ENCODE assay signal across 1 cellular context in genomic region chr9:127162567-127163365, GRCh38.
TF ChIP-seq lines count a peak whose summit lies in the region.

No MANE protein-coding gene starts in this region.

TF ChIP-seq in H1, 55 proteins besides CTCF, POLR2A, EP300 and RAD21:
- TF ChIP-seq POLR2AphosphoS5 (IDR thresholded peaks at IDR 0.05; ENCODE audit: low read depth, low read length) (no peak), FOSL1 (IDR thresholded peaks at IDR 0.05; ENCODE audit: insufficient read depth, low read depth, low read length) (no peak), BACH1 (IDR thresholded peaks at IDR 0.05; ENCODE audit: low read length) (no peak), ZNF274 (IDR thresholded peaks at IDR 0.05; ENCODE audit: borderline replicate concordance, extremely low read depth, low read length) (no peak), EZH2 (IDR thresholded peaks at IDR 0.05; ENCODE audit: low read depth, low read length, severe bottlenecking) (no peak), ATF3 (IDR thresholded peaks at IDR 0.05; ENCODE audit: insufficient read depth, low read depth, low read length) (no peak), NANOG (IDR thresholded peaks at IDR 0.05; ENCODE audit: insufficient read depth, low read depth, low read length, poor library complexity, severe bottlenecking) (no peak), CBX5 (IDR thresholded peaks at IDR 0.05; ENCODE audit: low read depth, low read length) (no peak), POU5F1 (IDR thresholded peaks at IDR 0.05; ENCODE audit: low read depth, low read length) (no peak), SP2 (IDR thresholded peaks at IDR 0.05; ENCODE audit: low read length) (no peak), EGR1 (IDR thresholded peaks at IDR 0.05; ENCODE audit: borderline replicate concordance, low read depth, low read length) (no peak), JUND (IDR thresholded peaks at IDR 0.05; ENCODE audit: low read length) (no peak), JUN (IDR thresholded peaks at IDR 0.05; ENCODE audit: low read depth, low read length) (no peak), SRF (IDR thresholded peaks at IDR 0.05; ENCODE audit: low read depth, low read length) (no peak), TAF1 (IDR thresholded peaks at IDR 0.05; ENCODE audit: low read depth, low read length) (no peak), TEAD4 (IDR thresholded peaks at IDR 0.05; ENCODE audit: low read depth, low read length) (no peak), SP1 (IDR thresholded peaks at IDR 0.05; ENCODE audit: low read depth, low read length) (no peak)
- TF ChIP-seq, protein P1, sequence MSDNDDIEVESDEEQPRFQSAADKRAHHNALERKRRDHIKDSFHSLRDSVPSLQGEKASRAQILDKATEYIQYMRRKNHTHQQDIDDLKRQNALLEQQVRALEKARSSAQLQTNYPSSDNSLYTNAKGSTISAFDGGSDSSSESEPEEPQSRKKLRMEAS (IDR thresholded peaks at IDR 0.05), result no peak
- TF ChIP-seq, protein P2, sequence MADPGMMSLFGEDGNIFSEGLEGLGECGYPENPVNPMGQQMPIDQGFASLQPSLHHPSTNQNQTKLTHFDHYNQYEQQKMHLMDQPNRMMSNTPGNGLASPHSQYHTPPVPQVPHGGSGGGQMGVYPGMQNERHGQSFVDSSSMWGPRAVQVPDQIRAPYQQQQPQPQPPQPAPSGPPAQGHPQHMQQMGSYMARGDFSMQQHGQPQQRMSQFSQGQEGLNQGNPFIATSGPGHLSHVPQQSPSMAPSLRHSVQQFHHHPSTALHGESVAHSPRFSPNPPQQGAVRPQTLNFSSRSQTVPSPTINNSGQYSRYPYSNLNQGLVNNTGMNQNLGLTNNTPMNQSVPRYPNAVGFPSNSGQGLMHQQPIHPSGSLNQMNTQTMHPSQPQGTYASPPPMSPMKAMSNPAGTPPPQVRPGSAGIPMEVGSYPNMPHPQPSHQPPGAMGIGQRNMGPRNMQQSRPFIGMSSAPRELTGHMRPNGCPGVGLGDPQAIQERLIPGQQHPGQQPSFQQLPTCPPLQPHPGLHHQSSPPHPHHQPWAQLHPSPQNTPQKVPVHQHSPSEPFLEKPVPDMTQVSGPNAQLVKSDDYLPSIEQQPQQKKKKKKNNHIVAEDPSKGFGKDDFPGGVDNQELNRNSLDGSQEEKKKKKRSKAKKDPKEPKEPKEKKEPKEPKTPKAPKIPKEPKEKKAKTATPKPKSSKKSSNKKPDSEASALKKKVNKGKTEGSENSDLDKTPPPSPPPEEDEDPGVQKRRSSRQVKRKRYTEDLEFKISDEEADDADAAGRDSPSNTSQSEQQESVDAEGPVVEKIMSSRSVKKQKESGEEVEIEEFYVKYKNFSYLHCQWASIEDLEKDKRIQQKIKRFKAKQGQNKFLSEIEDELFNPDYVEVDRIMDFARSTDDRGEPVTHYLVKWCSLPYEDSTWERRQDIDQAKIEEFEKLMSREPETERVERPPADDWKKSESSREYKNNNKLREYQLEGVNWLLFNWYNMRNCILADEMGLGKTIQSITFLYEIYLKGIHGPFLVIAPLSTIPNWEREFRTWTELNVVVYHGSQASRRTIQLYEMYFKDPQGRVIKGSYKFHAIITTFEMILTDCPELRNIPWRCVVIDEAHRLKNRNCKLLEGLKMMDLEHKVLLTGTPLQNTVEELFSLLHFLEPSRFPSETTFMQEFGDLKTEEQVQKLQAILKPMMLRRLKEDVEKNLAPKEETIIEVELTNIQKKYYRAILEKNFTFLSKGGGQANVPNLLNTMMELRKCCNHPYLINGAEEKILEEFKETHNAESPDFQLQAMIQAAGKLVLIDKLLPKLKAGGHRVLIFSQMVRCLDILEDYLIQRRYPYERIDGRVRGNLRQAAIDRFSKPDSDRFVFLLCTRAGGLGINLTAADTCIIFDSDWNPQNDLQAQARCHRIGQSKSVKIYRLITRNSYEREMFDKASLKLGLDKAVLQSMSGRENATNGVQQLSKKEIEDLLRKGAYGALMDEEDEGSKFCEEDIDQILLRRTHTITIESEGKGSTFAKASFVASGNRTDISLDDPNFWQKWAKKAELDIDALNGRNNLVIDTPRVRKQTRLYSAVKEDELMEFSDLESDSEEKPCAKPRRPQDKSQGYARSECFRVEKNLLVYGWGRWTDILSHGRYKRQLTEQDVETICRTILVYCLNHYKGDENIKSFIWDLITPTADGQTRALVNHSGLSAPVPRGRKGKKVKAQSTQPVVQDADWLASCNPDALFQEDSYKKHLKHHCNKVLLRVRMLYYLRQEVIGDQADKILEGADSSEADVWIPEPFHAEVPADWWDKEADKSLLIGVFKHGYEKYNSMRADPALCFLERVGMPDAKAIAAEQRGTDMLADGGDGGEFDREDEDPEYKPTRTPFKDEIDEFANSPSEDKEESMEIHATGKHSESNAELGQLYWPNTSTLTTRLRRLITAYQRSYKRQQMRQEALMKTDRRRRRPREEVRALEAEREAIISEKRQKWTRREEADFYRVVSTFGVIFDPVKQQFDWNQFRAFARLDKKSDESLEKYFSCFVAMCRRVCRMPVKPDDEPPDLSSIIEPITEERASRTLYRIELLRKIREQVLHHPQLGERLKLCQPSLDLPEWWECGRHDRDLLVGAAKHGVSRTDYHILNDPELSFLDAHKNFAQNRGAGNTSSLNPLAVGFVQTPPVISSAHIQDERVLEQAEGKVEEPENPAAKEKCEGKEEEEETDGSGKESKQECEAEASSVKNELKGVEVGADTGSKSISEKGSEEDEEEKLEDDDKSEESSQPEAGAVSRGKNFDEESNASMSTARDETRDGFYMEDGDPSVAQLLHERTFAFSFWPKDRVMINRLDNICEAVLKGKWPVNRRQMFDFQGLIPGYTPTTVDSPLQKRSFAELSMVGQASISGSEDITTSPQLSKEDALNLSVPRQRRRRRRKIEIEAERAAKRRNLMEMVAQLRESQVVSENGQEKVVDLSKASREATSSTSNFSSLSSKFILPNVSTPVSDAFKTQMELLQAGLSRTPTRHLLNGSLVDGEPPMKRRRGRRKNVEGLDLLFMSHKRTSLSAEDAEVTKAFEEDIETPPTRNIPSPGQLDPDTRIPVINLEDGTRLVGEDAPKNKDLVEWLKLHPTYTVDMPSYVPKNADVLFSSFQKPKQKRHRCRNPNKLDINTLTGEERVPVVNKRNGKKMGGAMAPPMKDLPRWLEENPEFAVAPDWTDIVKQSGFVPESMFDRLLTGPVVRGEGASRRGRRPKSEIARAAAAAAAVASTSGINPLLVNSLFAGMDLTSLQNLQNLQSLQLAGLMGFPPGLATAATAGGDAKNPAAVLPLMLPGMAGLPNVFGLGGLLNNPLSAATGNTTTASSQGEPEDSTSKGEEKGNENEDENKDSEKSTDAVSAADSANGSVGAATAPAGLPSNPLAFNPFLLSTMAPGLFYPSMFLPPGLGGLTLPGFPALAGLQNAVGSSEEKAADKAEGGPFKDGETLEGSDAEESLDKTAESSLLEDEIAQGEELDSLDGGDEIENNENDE (IDR thresholded peaks at IDR 0.05; ENCODE audit: insufficient replicate concordance, low read length), result no peak
